1 cellular context compared by ENCODE assay signal in the genomic region with DNA sequence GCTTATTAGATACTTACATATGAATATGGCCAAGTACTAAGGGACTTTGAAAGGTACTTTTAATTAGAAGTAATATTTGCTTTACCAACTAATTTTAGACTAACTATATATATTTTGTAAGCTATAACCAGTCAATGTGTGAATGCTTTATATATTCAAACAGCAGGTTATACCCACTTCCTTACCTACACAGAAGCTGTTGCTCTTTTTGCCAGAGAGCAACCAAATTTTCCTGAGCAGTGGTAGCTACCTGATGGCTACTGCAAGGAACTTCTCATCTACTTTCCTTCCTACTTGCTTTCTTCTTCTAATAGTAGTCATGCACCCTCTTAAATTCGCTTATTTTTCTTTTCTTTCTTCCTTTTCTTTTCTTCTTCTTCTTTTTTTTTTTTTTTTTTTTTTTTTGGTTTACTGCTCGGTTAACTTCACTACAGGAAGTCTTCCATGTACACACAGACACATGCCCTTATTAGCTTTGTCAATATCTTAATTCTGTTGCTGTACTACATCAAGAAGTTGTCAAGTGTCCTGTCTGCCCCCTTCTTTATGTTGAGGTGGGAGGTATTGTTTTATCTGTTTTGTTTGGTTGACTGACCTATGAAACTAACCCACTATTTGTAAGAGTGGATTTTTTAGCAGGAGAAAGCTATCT.
TF ChIP-seq lines count a peak whose summit lies in the region.

No MANE protein-coding gene starts in this region.

TF ChIP-seq in SK-N-SH, 30 proteins besides CTCF, POLR2A, EP300 and RAD21:
- TF ChIP-seq, protein P1, sequence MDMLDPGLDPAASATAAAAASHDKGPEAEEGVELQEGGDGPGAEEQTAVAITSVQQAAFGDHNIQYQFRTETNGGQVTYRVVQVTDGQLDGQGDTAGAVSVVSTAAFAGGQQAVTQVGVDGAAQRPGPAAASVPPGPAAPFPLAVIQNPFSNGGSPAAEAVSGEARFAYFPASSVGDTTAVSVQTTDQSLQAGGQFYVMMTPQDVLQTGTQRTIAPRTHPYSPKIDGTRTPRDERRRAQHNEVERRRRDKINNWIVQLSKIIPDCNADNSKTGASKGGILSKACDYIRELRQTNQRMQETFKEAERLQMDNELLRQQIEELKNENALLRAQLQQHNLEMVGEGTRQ (IDR thresholded peaks at IDR 0.05; ENCODE audit: borderline replicate concordance, low read depth, low read length): no peak
- TF ChIP-seq, protein P2, sequence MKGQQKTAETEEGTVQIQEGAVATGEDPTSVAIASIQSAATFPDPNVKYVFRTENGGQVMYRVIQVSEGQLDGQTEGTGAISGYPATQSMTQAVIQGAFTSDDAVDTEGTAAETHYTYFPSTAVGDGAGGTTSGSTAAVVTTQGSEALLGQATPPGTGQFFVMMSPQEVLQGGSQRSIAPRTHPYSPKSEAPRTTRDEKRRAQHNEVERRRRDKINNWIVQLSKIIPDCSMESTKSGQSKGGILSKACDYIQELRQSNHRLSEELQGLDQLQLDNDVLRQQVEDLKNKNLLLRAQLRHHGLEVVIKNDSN (IDR thresholded peaks at IDR 0.05; ENCODE audit: borderline replicate concordance, low read depth): no peak
- TF ChIP-seq, protein P3, sequence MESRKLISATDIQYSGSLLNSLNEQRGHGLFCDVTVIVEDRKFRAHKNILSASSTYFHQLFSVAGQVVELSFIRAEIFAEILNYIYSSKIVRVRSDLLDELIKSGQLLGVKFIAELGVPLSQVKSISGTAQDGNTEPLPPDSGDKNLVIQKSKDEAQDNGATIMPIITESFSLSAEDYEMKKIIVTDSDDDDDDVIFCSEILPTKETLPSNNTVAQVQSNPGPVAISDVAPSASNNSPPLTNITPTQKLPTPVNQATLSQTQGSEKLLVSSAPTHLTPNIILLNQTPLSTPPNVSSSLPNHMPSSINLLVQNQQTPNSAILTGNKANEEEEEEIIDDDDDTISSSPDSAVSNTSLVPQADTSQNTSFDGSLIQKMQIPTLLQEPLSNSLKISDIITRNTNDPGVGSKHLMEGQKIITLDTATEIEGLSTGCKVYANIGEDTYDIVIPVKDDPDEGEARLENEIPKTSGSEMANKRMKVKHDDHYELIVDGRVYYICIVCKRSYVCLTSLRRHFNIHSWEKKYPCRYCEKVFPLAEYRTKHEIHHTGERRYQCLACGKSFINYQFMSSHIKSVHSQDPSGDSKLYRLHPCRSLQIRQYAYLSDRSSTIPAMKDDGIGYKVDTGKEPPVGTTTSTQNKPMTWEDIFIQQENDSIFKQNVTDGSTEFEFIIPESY (IDR thresholded peaks at IDR 0.05; ENCODE audit: borderline replicate concordance, low read depth): no peak
- no peak for TF ChIP-seq NRF1 (IDR thresholded peaks at IDR 0.05; ENCODE audit: low read depth, low read length)
- no peak for TF ChIP-seq EZH2phosphoT487 (IDR thresholded peaks at IDR 0.05; ENCODE audit: borderline replicate concordance, low read depth)
- no peak for TF ChIP-seq NFIC (IDR thresholded peaks at IDR 0.05; ENCODE audit: borderline replicate concordance)
- TF ChIP-seq CHD2 (IDR thresholded peaks at IDR 0.05; ENCODE audit: low read length, partially characterized antibody): no peak
- TF ChIP-seq, protein P4, sequence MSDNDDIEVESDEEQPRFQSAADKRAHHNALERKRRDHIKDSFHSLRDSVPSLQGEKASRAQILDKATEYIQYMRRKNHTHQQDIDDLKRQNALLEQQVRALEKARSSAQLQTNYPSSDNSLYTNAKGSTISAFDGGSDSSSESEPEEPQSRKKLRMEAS (IDR thresholded peaks at IDR 0.05; ENCODE audit: low read depth): no peak
